In genomic region chr10:13658864-13659685, GRCh38 we compare ENCODE assay signal across 12 cellular contexts.
DNase-seq lines count a peak whose midpoint lies in the region; ATAC-seq, FAIRE-seq and TF ChIP-seq lines count a peak whose summit lies in the region.
"Had no signal": no experiment of that assay in that cellular context is flagged by ENCODE, and none has a peak within 500 bp of the region (broad histone marks: within the 10 kb centered on the region; RNA-seq: fewer than 3 reads in every experiment).

No MANE protein-coding gene starts in this region.

- no peak for DNase-seq in activated naive CD4-positive, alpha-beta T cell treated with anti-CD3 and anti-CD28 coated beads, Interleukin-2, amount 50 U/mL, for 72 hours (ENCODE audit: low spot score in 2 of 2)
- DNase-seq in activated naive CD4-positive, alpha-beta T cell treated with anti-CD3 and anti-CD28 coated beads, Interleukin-2, amount 50 U/mL, for 16 hours: no peak
- DNase-seq in coronary artery (ENCODE audit: low spot score): no peak
- DNase-seq in lung microvascular endothelial cell (ENCODE audit: low read depth in 2 of 2): peak; percentile 44 to 83
- no peak for DNase-seq in upper lobe of right lung
- DNase-seq in lower leg skin (ENCODE audit: low spot score in 2 of 2): no peak
- DNase-seq in superior temporal gyrus (ENCODE audit: extremely low spot score): no peak
- DNase-seq in GM12891 (ENCODE audit: insufficient read length, low spot score): no peak

- peak; percentile 9 to 33 for ATAC-seq in activated naive CD4-positive, alpha-beta T cell treated with anti-CD3 and anti-CD28 coated beads, Interleukin-2, amount 50 U/mL, for 72 hours
- ATAC-seq in upper lobe of right lung: peak; percentile 43

- H3K36me3 Mint-ChIP-seq in activated naive CD4-positive, alpha-beta T cell treated with anti-CD3 and anti-CD28 coated beads, Interleukin-2, amount 50 U/mL, for 72 hours: no peaks in the 10 kb centered on the region

- peaks cover 19% of the 10 kb centered on the region for H3K4me1 ChIP-seq in upper lobe of right lung

- H3K9me3 Mint-ChIP-seq in activated naive CD4-positive, alpha-beta T cell treated with anti-CD3 and anti-CD28 coated beads, Interleukin-2, amount 50 U/mL, for 72 hours: no peaks in the 10 kb centered on the region
- H3K9me3 Mint-ChIP-seq: activated B cell treated with CpG ODN at 0.5 μM for 24 hours had no signal

- peak overlapping the region; percentile 29 to 68 for H3K27ac Mint-ChIP-seq in activated naive CD4-positive, alpha-beta T cell treated with anti-CD3 and anti-CD28 coated beads, Interleukin-2, amount 50 U/mL, for 72 hours
- H3K27ac Mint-ChIP-seq: activated B cell treated with CpG ODN at 0.5 μM for 24 hours had no signal

- H3K36me3 ChIP-seq in upper lobe of right lung: peaks cover 33% of the 10 kb centered on the region

- no peaks in the 10 kb centered on the region for H3K9me3 ChIP-seq in upper lobe of right lung

- no peak for TF ChIP-seq POLR2A in lower leg skin (IDR thresholded peaks at IDR 0.05)
- TF ChIP-seq POLR2A in GM12891 (IDR thresholded peaks at IDR 0.05; ENCODE audit: low read depth, low read length): no peak

- H3K27ac ChIP-seq in coronary artery: peak overlapping the region; percentile 32 to 50
- H3K27ac ChIP-seq in upper lobe of right lung: peak overlapping the region; percentile 73

- no peaks in the 10 kb centered on the region for H3K27me3 ChIP-seq in upper lobe of right lung

- 81 to 94% methylated on average over 18 to 21 of the region's 21 CpGs for WGBS in lower leg skin, 2 donors

- TF ChIP-seq CTCF in coronary artery (IDR thresholded peaks at IDR 0.05): no peak
- no peak for TF ChIP-seq CTCF in upper lobe of right lung (IDR thresholded peaks at IDR 0.05)
- TF ChIP-seq CTCF in lower leg skin (IDR thresholded peaks at IDR 0.05): no peak

- intact Hi-C loops in upper lobe of right lung (cut with DNase I): no loop called here
- intact Hi-C loops in lower leg skin (cut with DNase I; ENCODE audit: low total_unique reads): no loop called here

- H3K4me3 ChIP-seq in coronary artery: no peak overlapping the region
- peak overlapping the region; percentile 5 for H3K4me3 ChIP-seq in upper lobe of right lung
- no peak overlapping the region for H3K4me3 ChIP-seq in lower leg skin (ENCODE audit: low read depth, poor library complexity, severe bottlenecking)
- H3K4me3 ChIP-seq: lung had no signal

- FAIRE-seq in GM12891 (lab: Jason Lieb, UNC): no peak
- FAIRE-seq: G401.6, RCC 7860 had no signal

TF ChIP-seq in GM12891, 5 proteins besides CTCF, POLR2A, EP300 and RAD21:
- TF ChIP-seq TAF1 (IDR thresholded peaks at IDR 0.05; ENCODE audit: low read depth, low read length): no peak
- no peak for TF ChIP-seq POU2F2 (IDR thresholded peaks at IDR 0.05; ENCODE audit: low read depth, low read length)
- TF ChIP-seq SPI1 (IDR thresholded peaks at IDR 0.05; ENCODE audit: low read depth, low read length): no peak
- TF ChIP-seq POLR2AphosphoS5 (IDR thresholded peaks at IDR 0.05; ENCODE audit: low read depth, low read length): no peak
- TF ChIP-seq PAX5 (IDR thresholded peaks at IDR 0.05; ENCODE audit: insufficient read depth, low read length, severe bottlenecking): no peak

Comparison
In these comparisons a context has a peak if more than half of its experiments do, and no peak if none do; other contexts are left out.
1. DNase-seq: peak in lung microvascular endothelial cell (2 of 2); none in activated naive CD4-positive, alpha-beta T cell treated with anti-CD3 and anti-CD28 coated beads, Interleukin-2, amount 50 U/mL, for 72 hours (0 of 2), activated naive CD4-positive, alpha-beta T cell treated with anti-CD3 and anti-CD28 coated beads, Interleukin-2, amount 50 U/mL, for 16 hours (single experiment), coronary artery (single experiment), upper lobe of right lung (single experiment), lower leg skin (0 of 2), superior temporal gyrus (single experiment) and GM12891 (single experiment).